In genomic region chr6:90008908-90009501, GRCh38 we compare ENCODE assay signal across 11 cellular contexts.
DNase-seq lines count a peak whose midpoint lies in the region; ATAC-seq lines count a peak whose summit lies in the region.
"Had no signal": no experiment of that assay in that cellular context is flagged by ENCODE, and none has a peak within 500 bp of the region (broad histone marks: within the 10 kb centered on the region; RNA-seq: fewer than 3 reads in every experiment).

No MANE protein-coding gene starts in this region.

- H3K27me3 Mint-ChIP-seq in activated T-cell treated with anti-CD3 and anti-CD28 coated beads, Interleukin-2, amount 50 U/mL, for 24 hours = no peaks in the 10 kb centered on the region
- H3K27me3 Mint-ChIP-seq in central memory CD8-positive, alpha-beta T cell = no peaks in the 10 kb centered on the region

- H3K9me3 Mint-ChIP-seq in activated T-cell treated with anti-CD3 and anti-CD28 coated beads, Interleukin-2, amount 50 U/mL, for 24 hours = no peaks in the 10 kb centered on the region
- no peaks in the 10 kb centered on the region for H3K9me3 Mint-ChIP-seq in central memory CD8-positive, alpha-beta T cell
- no peaks in the 10 kb centered on the region for H3K9me3 Mint-ChIP-seq in stimulated activated effector memory CD8-positive, alpha-beta T cell treated with anti-CD3 and anti-CD28 coated beads, Interleukin-12 subunit alpha, Interleukin-12 subunit beta, amount 100 ng/mL, for 72 hours

- peaks cover 63% of the 10 kb centered on the region for H3K36me3 Mint-ChIP-seq in activated T-cell treated with anti-CD3 and anti-CD28 coated beads, Interleukin-2, amount 50 U/mL, for 24 hours (ENCODE audit: low read depth)
- peaks cover 2% of the 10 kb centered on the region for H3K36me3 Mint-ChIP-seq in central memory CD8-positive, alpha-beta T cell (ENCODE audit: insufficient read depth)
- H3K36me3 Mint-ChIP-seq in stimulated activated effector memory CD8-positive, alpha-beta T cell treated with anti-CD3 and anti-CD28 coated beads, Interleukin-12 subunit alpha, Interleukin-12 subunit beta, amount 100 ng/mL, for 72 hours = peaks cover 56% of the 10 kb centered on the region

- peaks cover 61% of the 10 kb centered on the region for H3K4me1 Mint-ChIP-seq in activated T-cell treated with anti-CD3 and anti-CD28 coated beads, Interleukin-2, amount 50 U/mL, for 24 hours (ENCODE audit: low read depth)
- H3K4me1 Mint-ChIP-seq in central memory CD8-positive, alpha-beta T cell = peaks cover 10% of the 10 kb centered on the region
- peaks cover 27% of the 10 kb centered on the region for H3K4me1 Mint-ChIP-seq in stimulated activated effector memory CD8-positive, alpha-beta T cell treated with anti-CD3 and anti-CD28 coated beads, Interleukin-12 subunit alpha, Interleukin-12 subunit beta, amount 100 ng/mL, for 72 hours

- peak overlapping the region; percentile 98 for H3K27ac Mint-ChIP-seq in activated T-cell treated with anti-CD3 and anti-CD28 coated beads, Interleukin-2, amount 50 U/mL, for 24 hours
- H3K27ac Mint-ChIP-seq in central memory CD8-positive, alpha-beta T cell (ENCODE audit: low read depth) = peak overlapping the region; percentile 3
- H3K27ac Mint-ChIP-seq in stimulated activated effector memory CD8-positive, alpha-beta T cell treated with anti-CD3 and anti-CD28 coated beads, Interleukin-12 subunit alpha, Interleukin-12 subunit beta, amount 100 ng/mL, for 72 hours = peak overlapping the region; percentile 76

- H3K4me3 Mint-ChIP-seq in activated T-cell treated with anti-CD3 and anti-CD28 coated beads, Interleukin-2, amount 50 U/mL, for 24 hours = peak overlapping the region; percentile 55
- H3K4me3 Mint-ChIP-seq in central memory CD8-positive, alpha-beta T cell = no peak overlapping the region
- peak overlapping the region; percentile 33 for H3K4me3 Mint-ChIP-seq in stimulated activated effector memory CD8-positive, alpha-beta T cell treated with anti-CD3 and anti-CD28 coated beads, Interleukin-12 subunit alpha, Interleukin-12 subunit beta, amount 100 ng/mL, for 72 hours

- DNase-seq in activated T-cell treated with anti-CD3 and anti-CD28 coated beads, Interleukin-2, amount 50 U/mL, for 24 hours = no peak
- DNase-seq in activated T-cell treated with anti-CD3 and anti-CD28 coated beads, Interleukin-2, amount 50 U/mL, for 1 hour = no peak
- peak; percentile 40 for DNase-seq in M059J (ENCODE audit: low read depth)
- no peak for DNase-seq in central memory CD8-positive, alpha-beta T cell (ENCODE audit: low spot score in 2 of 2)
- DNase-seq in stimulated activated effector memory CD8-positive, alpha-beta T cell treated with anti-CD3 and anti-CD28 coated beads, Interleukin-12 subunit alpha, Interleukin-12 subunit beta, amount 100 ng/mL, for 72 hours (ENCODE audit: low spot score in 2 of 2) = no peak
- no peak for DNase-seq in GF-D8 (lab: John Stamatoyannopoulos, UW)
- no peak for DNase-seq in COLO829 (ENCODE audit: low spot score)
- no peak for DNase-seq in glomerular visceral epithelial cell (ENCODE audit: extremely low spot score)
- DNase-seq: activated CD4-positive, CD25-positive, alpha-beta regulatory T cell; mucosa of descending colon; NCI-H524 treated with DMSO at 0.1 percent for 48 hours had no signal

- no peak for ATAC-seq in central memory CD8-positive, alpha-beta T cell (replicated peaks; ENCODE audit: extremely low read depth, poor library complexity, severe bottlenecking)
- peak; percentile 84 for ATAC-seq in stimulated activated effector memory CD8-positive, alpha-beta T cell treated with anti-CD3 and anti-CD28 coated beads, Interleukin-12 subunit alpha, Interleukin-12 subunit beta, amount 100 ng/mL, for 72 hours
- ATAC-seq: mucosa of descending colon had no signal

Comparison
In these comparisons a context has a peak if more than half of its experiments do, and no peak if none do; other contexts are left out.
1. H3K27ac Mint-ChIP-seq: peak in every context shown above with its lines; median percentile 98 in activated T-cell treated with anti-CD3 and anti-CD28 coated beads, Interleukin-2, amount 50 U/mL, for 24 hours; 76 in stimulated activated effector memory CD8-positive, alpha-beta T cell treated with anti-CD3 and anti-CD28 coated beads, Interleukin-12 subunit alpha, Interleukin-12 subunit beta, amount 100 ng/mL, for 72 hours; 3 in central memory CD8-positive, alpha-beta T cell.